Comparison of ENCODE assay signal across 24 cellular contexts in the genomic region with DNA sequence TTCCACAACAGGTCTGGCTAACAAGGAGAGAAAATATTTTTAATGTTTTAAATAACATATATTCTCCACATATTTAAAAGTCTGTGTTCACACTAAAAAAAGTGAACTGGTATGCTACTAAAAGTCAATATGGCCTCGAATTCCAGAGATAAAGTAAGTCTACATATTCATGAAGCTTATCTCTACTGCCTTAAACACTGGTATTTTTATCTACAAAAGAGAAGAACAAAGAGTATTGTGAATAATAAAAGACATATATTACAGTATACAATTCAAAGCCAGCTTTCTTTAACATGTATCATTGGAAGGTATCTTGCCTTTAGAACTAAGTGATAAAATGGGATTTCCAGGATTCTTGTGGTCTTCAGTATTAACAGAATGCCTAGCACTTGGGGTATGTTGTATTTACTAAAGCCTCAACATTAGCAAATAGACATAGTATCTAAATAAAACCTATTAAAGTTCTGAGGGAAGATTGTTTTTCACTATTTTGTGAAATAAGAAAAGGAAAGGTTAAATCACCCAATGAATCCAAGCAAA.
"Had no signal": no experiment of that assay in that cellular context is flagged by ENCODE, and none has a peak within 500 bp of the region (broad histone marks: within the 10 kb centered on the region; RNA-seq: fewer than 3 reads in every experiment).

No MANE protein-coding gene starts in this region.

- H3K27ac ChIP-seq: coronary artery, left lung, lower lobe of right lung, psoas muscle, stomach, transverse colon had no signal

- H3K4me3 ChIP-seq: coronary artery, heart left ventricle, left lung, lower lobe of right lung, psoas muscle, stomach, thoracic aorta, transverse colon, uterus had no signal

- ATAC-seq: heart left ventricle; left lung; lower lobe of right lung; naive thymus-derived CD4-positive, alpha-beta T cell; psoas muscle; sciatic nerve had no signal

- H3K4me3 Mint-ChIP-seq: endodermal cell; naive thymus-derived CD4-positive, alpha-beta T cell; nephron progenitor cell had no signal

- H3K9me3 Mint-ChIP-seq: endodermal cell; naive thymus-derived CD4-positive, alpha-beta T cell; nephron progenitor cell had no signal

- H3K36me3 Mint-ChIP-seq: naive thymus-derived CD4-positive, alpha-beta T cell had no signal

- H3K27ac Mint-ChIP-seq: endodermal cell; naive thymus-derived CD4-positive, alpha-beta T cell; nephron progenitor cell had no signal

- FAIRE-seq: endothelial cell of umbilical vein, keratinocyte had no signal

- H3K27me3 Mint-ChIP-seq: naive thymus-derived CD4-positive, alpha-beta T cell had no signal

- H3K27me3 ChIP-seq: heart left ventricle, left lung, stomach, transverse colon, uterus had no signal

- H3K36me3 ChIP-seq: uterus had no signal

- H3K9me3 ChIP-seq: heart left ventricle, left lung, lower lobe of right lung, psoas muscle, stomach, thoracic aorta, transverse colon, uterus had no signal

- DNase-seq: effector CD4-positive, alpha-beta T cell; endodermal cell; erythroblast; foreskin melanocyte; heart left ventricle; left lung; lower lobe of right lung; mesenchymal stem cell; naive thymus-derived CD4-positive, alpha-beta T cell; nephron progenitor cell; psoas muscle; retina; stimulated activated CD4-positive, alpha-beta T cell treated with anti-CD3 and anti-CD28 coated beads, Interleukin-2, amount 100 ng/mL, for 24 hours; stimulated activated CD4-positive, alpha-beta T cell treated with anti-CD3 and anti-CD28 coated beads, Interleukin-4, amount 100 ng/mL, for 4 hours; stimulated activated naive CD4-positive, alpha-beta T cell; stomach; substantia nigra; transverse colon; uterus had no signal
